ENCODE assay signal across 1 cellular context in the genomic region with DNA sequence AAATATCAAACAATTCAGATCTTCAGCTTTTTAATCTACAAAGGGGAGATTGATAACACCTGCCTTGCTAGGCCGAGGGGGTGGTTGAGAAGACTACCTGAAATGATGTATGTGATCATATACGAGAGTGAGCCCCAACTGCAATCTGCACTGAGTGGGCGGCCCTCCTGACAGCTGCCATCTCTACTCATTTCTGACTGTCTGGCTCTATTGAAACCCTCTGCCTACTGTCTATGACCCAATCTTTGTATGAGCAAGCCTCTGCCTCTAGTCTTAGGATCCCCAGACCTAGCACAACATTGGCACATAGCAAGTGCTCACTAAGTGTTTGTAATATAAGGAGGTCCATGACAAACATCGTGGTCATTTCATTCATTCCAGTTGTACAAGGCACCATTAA.
TF ChIP-seq lines count a peak whose summit lies in the region.

No MANE protein-coding gene starts in this region.

TF ChIP-seq in K562, 482 proteins besides CTCF, POLR2A, EP300 and RAD21 (continued from another document):
- TF ChIP-seq POLR2B (IDR thresholded peaks at IDR 0.05; ENCODE audit: low read depth, partially characterized antibody) (no peak), CHD2 (IDR thresholded peaks at IDR 0.05; ENCODE audit: low read depth, low read length) (no peak), POLR3A (IDR thresholded peaks at IDR 0.05; ENCODE audit: borderline replicate concordance, extremely low read depth, insufficient read depth, insufficient read length) (no peak)
- TF ChIP-seq, protein P1, sequence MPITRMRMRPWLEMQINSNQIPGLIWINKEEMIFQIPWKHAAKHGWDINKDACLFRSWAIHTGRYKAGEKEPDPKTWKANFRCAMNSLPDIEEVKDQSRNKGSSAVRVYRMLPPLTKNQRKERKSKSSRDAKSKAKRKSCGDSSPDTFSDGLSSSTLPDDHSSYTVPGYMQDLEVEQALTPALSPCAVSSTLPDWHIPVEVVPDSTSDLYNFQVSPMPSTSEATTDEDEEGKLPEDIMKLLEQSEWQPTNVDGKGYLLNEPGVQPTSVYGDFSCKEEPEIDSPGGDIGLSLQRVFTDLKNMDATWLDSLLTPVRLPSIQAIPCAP (CRISPR knock-in tag; IDR thresholded peaks at IDR 0.05; ENCODE audit: borderline replicate concordance), result no peak
- TF ChIP-seq, protein P2, sequence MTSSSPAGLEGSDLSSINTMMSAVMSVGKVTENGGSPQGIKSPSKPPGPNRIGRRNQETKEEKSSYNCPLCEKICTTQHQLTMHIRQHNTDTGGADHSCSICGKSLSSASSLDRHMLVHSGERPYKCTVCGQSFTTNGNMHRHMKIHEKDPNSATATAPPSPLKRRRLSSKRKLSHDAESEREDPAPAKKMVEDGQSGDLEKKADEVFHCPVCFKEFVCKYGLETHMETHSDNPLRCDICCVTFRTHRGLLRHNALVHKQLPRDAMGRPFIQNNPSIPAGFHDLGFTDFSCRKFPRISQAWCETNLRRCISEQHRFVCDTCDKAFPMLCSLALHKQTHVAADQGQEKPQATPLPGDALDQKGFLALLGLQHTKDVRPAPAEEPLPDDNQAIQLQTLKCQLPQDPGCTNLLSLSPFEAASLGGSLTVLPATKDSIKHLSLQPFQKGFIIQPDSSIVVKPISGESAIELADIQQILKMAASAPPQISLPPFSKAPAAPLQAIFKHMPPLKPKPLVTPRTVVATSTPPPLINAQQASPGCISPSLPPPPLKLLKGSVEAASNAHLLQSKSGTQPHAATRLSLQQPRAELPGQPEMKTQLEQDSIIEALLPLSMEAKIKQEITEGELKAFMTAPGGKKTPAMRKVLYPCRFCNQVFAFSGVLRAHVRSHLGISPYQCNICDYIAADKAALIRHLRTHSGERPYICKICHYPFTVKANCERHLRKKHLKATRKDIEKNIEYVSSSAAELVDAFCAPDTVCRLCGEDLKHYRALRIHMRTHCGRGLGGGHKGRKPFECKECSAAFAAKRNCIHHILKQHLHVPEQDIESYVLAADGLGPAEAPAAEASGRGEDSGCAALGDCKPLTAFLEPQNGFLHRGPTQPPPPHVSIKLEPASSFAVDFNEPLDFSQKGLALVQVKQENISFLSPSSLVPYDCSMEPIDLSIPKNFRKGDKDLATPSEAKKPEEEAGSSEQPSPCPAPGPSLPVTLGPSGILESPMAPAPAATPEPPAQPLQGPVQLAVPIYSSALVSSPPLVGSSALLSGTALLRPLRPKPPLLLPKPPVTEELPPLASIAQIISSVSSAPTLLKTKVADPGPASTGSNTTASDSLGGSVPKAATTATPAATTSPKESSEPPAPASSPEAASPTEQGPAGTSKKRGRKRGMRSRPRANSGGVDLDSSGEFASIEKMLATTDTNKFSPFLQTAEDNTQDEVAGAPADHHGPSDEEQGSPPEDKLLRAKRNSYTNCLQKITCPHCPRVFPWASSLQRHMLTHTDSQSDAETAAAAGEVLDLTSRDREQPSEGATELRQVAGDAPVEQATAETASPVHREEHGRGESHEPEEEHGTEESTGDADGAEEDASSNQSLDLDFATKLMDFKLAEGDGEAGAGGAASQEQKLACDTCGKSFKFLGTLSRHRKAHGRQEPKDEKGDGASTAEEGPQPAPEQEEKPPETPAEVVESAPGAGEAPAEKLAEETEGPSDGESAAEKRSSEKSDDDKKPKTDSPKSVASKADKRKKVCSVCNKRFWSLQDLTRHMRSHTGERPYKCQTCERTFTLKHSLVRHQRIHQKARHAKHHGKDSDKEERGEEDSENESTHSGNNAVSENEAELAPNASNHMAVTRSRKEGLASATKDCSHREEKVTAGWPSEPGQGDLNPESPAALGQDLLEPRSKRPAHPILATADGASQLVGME (CRISPR knock-in tag; IDR thresholded peaks at IDR 0.05), result no peak
